Comparison of ENCODE assay signal across 36 cellular contexts in genomic region chr4:13526658-13527057, GRCh38. TPM values are rescaled to one million over a fixed set of nuclear protein-coding genes. Genes with fewer than 3 reads are reported as not detected.
"Had no signal": no experiment of that assay in that cellular context is flagged by ENCODE, and none has a peak within 500 bp of the region (broad histone marks: within the 10 kb centered on the region; RNA-seq: fewer than 3 reads in every experiment).

No MANE protein-coding gene starts in this region.

- H3K27ac ChIP-seq: adrenal gland, body of pancreas, brain microvascular endothelial cell, breast epithelium, VCaP had no signal

- FAIRE-seq: astrocyte, TTC549 had no signal

- H3K9me3 Mint-ChIP-seq: activated T-cell treated with anti-CD3 and anti-CD28 coated beads, Interleukin-2, amount 50 U/mL, for 4 hours; activated T-cell treated with anti-CD3 and anti-CD28 coated beads, Interleukin-2, amount 50 U/mL, for 72 hours; activated T-helper 1 cell treated with anti-CD3 and anti-CD28 coated beads, Interleukin-12 subunit alpha, Interleukin-12 subunit beta, Interleukin-2, Interleukin-4 antibody, amounts not matched to agents 30 ng/mL and 10 ng/mL and 1 ng/mL, durations not matched to agents 14 hours and 24 hours and 36 hours; activated T-helper 17 cell treated with anti-CD3 and anti-CD28 coated beads, Interleukin-2, amount 50 U/mL, for 72 hours; T-helper 1 cell treated with Interleukin-12 subunit alpha and Interleukin-12 subunit beta and Interleukin-4 antibody, amounts not matched to agents 30 μg/mL and 1 μg/mL, for 36 hours had no signal

- H3K4me3 Mint-ChIP-seq: activated B cell treated with CpG ODN at 0.5 μM for 24 hours; activated CD4-positive, alpha-beta memory T cell treated with anti-CD3 and anti-CD28 coated beads for 36 hours; activated CD4-positive, alpha-beta T cell treated with anti-CD3 and anti-CD28 coated beads, Interleukin-2, amount 10 ng/mL, durations not matched to agents 24 days and 14 days; activated CD8-positive, alpha-beta T cell treated with anti-CD3 and anti-CD28 coated beads for 36 hours; activated T-helper 1 cell treated with anti-CD3 and anti-CD28 coated beads, Interleukin-12 subunit alpha, Interleukin-12 subunit beta, Interleukin-2, Interleukin-4 antibody, amounts not matched to agents 30 ng/mL and 10 ng/mL and 1 ng/mL, durations not matched to agents 14 hours and 24 hours and 36 hours; T-helper 1 cell treated with Interleukin-12 subunit alpha and Interleukin-12 subunit beta and Interleukin-4 antibody, amounts not matched to agents 30 μg/mL and 1 μg/mL, for 36 hours had no signal

- H3K4me3 ChIP-seq: adrenal gland, body of pancreas, breast epithelium had no signal

- H3K9me3 ChIP-seq: adrenal gland had no signal

- H3K4me1 ChIP-seq: adrenal gland, breast epithelium had no signal

- DNase-seq: activated B cell treated with CpG ODN at 0.5 μM for 24 hours; activated CD4-positive, alpha-beta memory T cell treated with anti-CD3 and anti-CD28 coated beads for 36 hours; activated CD4-positive, alpha-beta T cell treated with anti-CD3 and anti-CD28 coated beads for 4 hours; activated CD4-positive, alpha-beta T cell treated with anti-CD3 and anti-CD28 coated beads, Interleukin-2, amount 10 ng/mL, durations not matched to agents 24 days and 14 days; activated CD4-positive, alpha-beta T cell treated with anti-CD3 and anti-CD28 coated beads, Interleukin-2, amount 50 U/mL, for 1 hour; activated CD4-positive, alpha-beta T cell treated with anti-CD3 and anti-CD28 coated beads, Interleukin-2, amount 50 U/mL, for 4 hours; activated CD4-positive, CD25-positive, alpha-beta regulatory T cell treated with anti-CD3 and anti-CD28 coated beads, Interleukin-2, amount 50 U/mL, for 72 hours; activated CD8-positive, alpha-beta memory T cell treated with anti-CD3 and anti-CD28 coated beads, Interleukin-2, amount 50 U/mL, for 4 hours; activated CD8-positive, alpha-beta T cell treated with anti-CD3 and anti-CD28 coated beads for 36 hours; activated effector memory CD4-positive, alpha-beta T cell treated with anti-CD3 and anti-CD28 coated beads, Interleukin-2, amount 50 U/mL, for 16 hours; activated gamma-delta T cell treated with Interleukin-2 at 50 U/mL for 16 hours; activated naive CD4-positive, alpha-beta T cell; activated naive CD4-positive, alpha-beta T cell treated with anti-CD3 and anti-CD28 coated beads for 36 hours; activated naive CD4-positive, alpha-beta T cell treated with anti-CD3 and anti-CD28 coated beads, Interleukin-2, amount 50 U/mL, for 16 hours; activated naive CD8-positive, alpha-beta T cell treated with anti-CD3 and anti-CD28 coated beads for 36 hours; activated T-cell treated with anti-CD3 and anti-CD28 coated beads for 4 hours; activated T-cell treated with anti-CD3 and anti-CD28 coated beads, Interleukin-2, amount 50 U/mL, for 1 hour; activated T-cell treated with anti-CD3 and anti-CD28 coated beads, Interleukin-2, amount 50 U/mL, for 4 hours; activated T-cell treated with anti-CD3 and anti-CD28 coated beads, Interleukin-2, amount 50 U/mL, for 72 hours; amniotic stem cell; aorta; body of pancreas; brain microvascular endothelial cell; central memory CD4-positive, alpha-beta T cell; T-helper 2 cell; T-helper 9 cell had no signal

- H3K36me3 ChIP-seq: adrenal gland, brain microvascular endothelial cell, breast epithelium had no signal

- H3K27ac Mint-ChIP-seq: activated B cell treated with CpG ODN at 0.5 μM for 24 hours; activated CD4-positive, alpha-beta memory T cell treated with anti-CD3 and anti-CD28 coated beads for 36 hours; activated CD4-positive, alpha-beta T cell treated with anti-CD3 and anti-CD28 coated beads, Interleukin-2, amount 10 ng/mL, durations not matched to agents 24 days and 14 days; activated CD8-positive, alpha-beta T cell treated with anti-CD3 and anti-CD28 coated beads for 36 hours; activated naive CD4-positive, alpha-beta T cell treated with anti-CD3 and anti-CD28 coated beads for 36 hours; activated naive CD4-positive, alpha-beta T cell treated with anti-CD3 and anti-CD28 coated beads, Interleukin-2, amount 50 U/mL, for 72 hours; activated naive CD8-positive, alpha-beta T cell treated with anti-CD3 and anti-CD28 coated beads for 36 hours; activated T-helper 17 cell treated with anti-CD3 and anti-CD28 coated beads, Interleukin-2, amount 50 U/mL, for 72 hours had no signal

- ATAC-seq: activated T-cell treated with anti-CD3 and anti-CD28 coated beads, Interleukin-2, amount 50 U/mL, for 4 hours; activated T-helper 17 cell treated with anti-CD3 and anti-CD28 coated beads, Interleukin-2, amount 50 U/mL, for 72 hours; body of pancreas had no signal

RNA-seq across cellular contexts. Expression of gene NKX3-2, which starts 17.6 kb away (rescaled TPM):
- total RNA-seq: activated B cell treated with CpG ODN at 0.5 μM for 24 hours; activated CD4-positive, alpha-beta memory T cell treated with anti-CD3 and anti-CD28 coated beads for 36 hours; activated CD4-positive, alpha-beta T cell treated with anti-CD3 and anti-CD28 coated beads, Interleukin-2, amount 10 ng/mL, durations not matched to agents 24 days and 14 days; activated CD8-positive, alpha-beta memory T cell treated with anti-CD3 and anti-CD28 coated beads for 36 hours; activated CD8-positive, alpha-beta T cell treated with anti-CD3 and anti-CD28 coated beads for 36 hours; activated naive CD4-positive, alpha-beta T cell treated with anti-CD3 and anti-CD28 coated beads for 36 hours; activated naive CD4-positive, alpha-beta T cell treated with anti-CD3 and anti-CD28 coated beads, Interleukin-2, amount 50 U/mL, for 72 hours; activated naive CD8-positive, alpha-beta T cell treated with anti-CD3 and anti-CD28 coated beads for 36 hours; activated T-cell treated with anti-CD3 and anti-CD28 coated beads, Interleukin-2, amount 50 U/mL, for 4 hours; activated T-cell treated with anti-CD3 and anti-CD28 coated beads, Interleukin-2, amount 50 U/mL, for 72 hours; activated T-helper 1 cell treated with anti-CD3 and anti-CD28 coated beads, Interleukin-12 subunit alpha, Interleukin-12 subunit beta, Interleukin-2, Interleukin-4 antibody, amounts not matched to agents 30 ng/mL and 10 ng/mL and 1 ng/mL, durations not matched to agents 14 hours and 24 hours and 36 hours; activated T-helper 17 cell treated with anti-CD3 and anti-CD28 coated beads, Interleukin-2, amount 50 U/mL, for 72 hours had no signal
- polyA plus RNA-seq: aorta had no signal
